Comparison of ENCODE assay signal across 8 cellular contexts in genomic region chr1:24112381-24113169, GRCh38.
DNase-seq lines count a peak whose midpoint lies in the region; ATAC-seq and TF ChIP-seq lines count a peak whose summit lies in the region.

No MANE protein-coding gene starts in this region.

- ATAC-seq in GM21360 (IDR thresholded peaks at IDR 0.05; ENCODE audit: unreplicated experiment): no peak

- H3K4me3 ChIP-seq in AG10803 (ENCODE audit: low read length): peak overlapping the region; percentile 39
- H3K4me3 ChIP-seq in fibroblast of mammary gland (ENCODE audit: control insufficient read depth, low read depth, low read length): no peak overlapping the region

- no peak overlapping the region for H3K27ac Mint-ChIP-seq in nephron progenitor cell

- H3K36me3 Mint-ChIP-seq in nephron progenitor cell (ENCODE audit: low read depth): no peaks in the 10 kb centered on the region

- no peaks in the 10 kb centered on the region for H3K9me3 Mint-ChIP-seq in nephron progenitor cell

- H3K4me3 Mint-ChIP-seq in nephron progenitor cell: peak overlapping the region; percentile 60

- H3K4me1 Mint-ChIP-seq in nephron progenitor cell: peaks cover 33% of the 10 kb centered on the region

- peak; percentile 83 for DNase-seq in AG10803 (ENCODE audit: low read depth)
- DNase-seq in GM19240 (ENCODE audit: insufficient read length, low spot score): peak; percentile 59
- DNase-seq in NCI-H526 treated with DMSO at 0.1 percent for 48 hours (lab: John Stamatoyannopoulos, UW): peak; percentile 45
- DNase-seq in activated CD8-positive, alpha-beta memory T cell treated with anti-CD3 and anti-CD28 coated beads, Interleukin-2, amount 50 U/mL, for 48 hours: peak; percentile 81
- DNase-seq in fibroblast of mammary gland (ENCODE audit: low read depth): peak; percentile 67
- peak; percentile 59 for DNase-seq in nephron progenitor cell
- peak; percentile 61 for DNase-seq in stromal cell of bone marrow (ENCODE audit: low read depth)

- H3K27me3 Mint-ChIP-seq in nephron progenitor cell (ENCODE audit: low read depth, poor library complexity): peaks cover 26% of the 10 kb centered on the region

- TF ChIP-seq CTCF in AG10803 (conservative IDR thresholded peaks at IDR 0.05; ENCODE audit: low read length): peak; percentile 71
- TF ChIP-seq CTCF in fibroblast of mammary gland (conservative IDR thresholded peaks at IDR 0.05; ENCODE audit: control insufficient read depth, insufficient read depth, low read depth, low read length): peak; percentile 57
- no peak for TF ChIP-seq CTCF in nephron progenitor cell (IDR thresholded peaks at IDR 0.05)
